23 cellular contexts compared by ENCODE assay signal in the genomic region with DNA sequence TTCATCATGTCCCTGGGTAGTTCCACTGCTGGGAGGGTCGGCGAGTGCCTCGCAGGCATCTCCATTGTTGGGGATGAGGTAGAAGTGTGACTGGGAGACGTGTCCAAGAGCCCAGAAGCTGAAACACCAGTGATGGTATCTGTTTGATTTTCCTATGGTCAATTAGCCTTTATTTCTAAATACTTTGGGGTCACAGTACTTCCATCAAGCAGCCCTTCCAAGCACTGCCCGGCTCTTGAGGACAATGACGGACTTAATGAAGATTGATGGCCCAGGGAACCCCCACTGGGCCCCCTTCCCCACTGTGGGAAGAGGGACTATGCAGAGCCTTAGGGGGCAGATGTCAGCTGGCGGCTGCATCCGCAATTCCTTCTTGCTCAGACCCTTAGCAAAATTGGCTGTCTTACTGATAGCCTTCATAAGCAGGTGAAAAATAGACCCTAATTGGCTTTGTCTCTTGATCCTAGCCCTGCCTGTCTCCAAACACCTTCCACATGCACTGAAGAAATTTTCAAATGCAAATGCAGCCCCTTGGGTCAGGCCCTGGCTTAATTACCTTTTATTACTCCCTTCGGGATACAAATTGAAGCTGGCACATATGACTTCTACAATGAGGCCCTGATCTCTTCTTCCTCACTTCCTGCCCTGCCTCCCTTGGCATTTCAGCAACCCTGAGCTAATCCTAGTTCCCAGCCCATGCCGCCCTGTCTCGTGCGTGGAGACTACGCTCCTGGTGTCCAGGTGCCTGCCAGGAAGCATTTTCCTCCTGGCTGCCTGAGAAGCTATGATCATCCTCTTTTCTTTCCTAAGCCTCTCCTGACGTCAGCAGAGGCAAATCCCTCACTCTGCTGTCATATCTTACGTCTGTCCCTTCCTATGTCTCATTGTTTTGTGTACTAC.
A peak's percentile ranks its signal among the peaks of the same experiment; 100 is the strongest.
DNase-seq lines count a peak whose midpoint lies in the region; ATAC-seq lines count a peak whose summit lies in the region.
"Had no signal": no experiment of that assay in that cellular context is flagged by ENCODE, and none has a peak within 500 bp of the region (broad histone marks: within the 10 kb centered on the region; RNA-seq: fewer than 3 reads in every experiment).

No MANE protein-coding gene starts in this region.

- intact Hi-C loops in activated T-helper 1 cell treated with anti-CD3 and anti-CD28 coated beads, Interleukin-12 subunit alpha, Interleukin-12 subunit beta, Interleukin-2, Interleukin-4 antibody, amounts not matched to agents 30 ng/mL and 10 ng/mL and 1 ng/mL, durations not matched to agents 14 hours and 24 hours and 36 hours (cut with micrococcal nuclease) = loop anchor here (5.0 kb wide), 1 partner anchor 128 kb away; no protein-coding TSS in a partner anchor

- no peak for ATAC-seq in HG02870 (IDR thresholded peaks at IDR 0.05; ENCODE audit: unreplicated experiment)
- ATAC-seq: naive thymus-derived CD4-positive, alpha-beta T cell had no signal

- peak overlapping the region; percentile 27 for H2AFZ ChIP-seq in neuron (ENCODE audit: low read depth, low read length)
- H2AFZ ChIP-seq: GM23248 had no signal

- no peaks in the 10 kb centered on the region for H3K4me1 Mint-ChIP-seq in activated T-helper 1 cell treated with anti-CD3 and anti-CD28 coated beads, Interleukin-12 subunit alpha, Interleukin-12 subunit beta, Interleukin-2, Interleukin-4 antibody, amounts not matched to agents 30 ng/mL and 10 ng/mL and 1 ng/mL, durations not matched to agents 14 hours and 24 hours and 36 hours (ENCODE audit: low read depth)

- peak; percentile 79 for DNase-seq in G401 (ENCODE audit: low spot score)
- peak; percentile 18 to 68 for DNase-seq in NCI-H524 (lab: John Stamatoyannopoulos, UW)
- DNase-seq in ecto neural progenitor cell (ENCODE audit: low spot score) = peak; percentile 50
- DNase-seq in EL = no peak
- DNase-seq in activated T-helper 1 cell treated with anti-CD3 and anti-CD28 coated beads, Interleukin-12 subunit alpha, Interleukin-12 subunit beta, Interleukin-2, Interleukin-4 antibody, amounts not matched to agents 30 ng/mL and 10 ng/mL and 1 ng/mL, durations not matched to agents 14 hours and 24 hours and 36 hours (ENCODE audit: low spot score) = no peak
- DNase-seq: activated CD4-positive, alpha-beta memory T cell treated with anti-CD3 and anti-CD28 coated beads for 36 hours; activated CD4-positive, CD25-positive, alpha-beta regulatory T cell treated with anti-CD3 and anti-CD28 coated beads, Interleukin-2, amount 50 U/mL, for 72 hours; activated naive CD8-positive, alpha-beta T cell treated with anti-CD3 and anti-CD28 coated beads for 36 hours; Caco-2; dermis blood vessel endothelial cell; GM23248; naive thymus-derived CD4-positive, alpha-beta T cell; NCI-H1092 treated with DMSO at 0.1 percent for 48 hours; NCI-H2029 treated with DMSO at 0.1 percent for 48 hours; NCI-H226; NCI-H748 treated with DMSO at 0.1 percent for 48 hours; ovary; stimulated activated CD4-positive, alpha-beta T cell treated with anti-CD3 and anti-CD28 coated beads, Interleukin-2, amount 100 ng/mL, for 24 hours; T-helper 1 cell had no signal

- no peak overlapping the region for H3K4me3 ChIP-seq in neuron (ENCODE audit: low read length)
- H3K4me3 ChIP-seq: ascending aorta, GM23248, ovary had no signal

- in situ Hi-C loops in G401 (cut with HindIII; ENCODE audit: low sequenced_read_pairs) = no loop called here

- no peaks in the 10 kb centered on the region for H3K27me3 ChIP-seq in neuron (ENCODE audit: insufficient read depth, low read length)
- H3K27me3 ChIP-seq: ascending aorta, ovary had no signal

- no peak overlapping the region for H3K4me3 Mint-ChIP-seq in activated T-helper 1 cell treated with anti-CD3 and anti-CD28 coated beads, Interleukin-12 subunit alpha, Interleukin-12 subunit beta, Interleukin-2, Interleukin-4 antibody, amounts not matched to agents 30 ng/mL and 10 ng/mL and 1 ng/mL, durations not matched to agents 14 hours and 24 hours and 36 hours
- H3K4me3 Mint-ChIP-seq: activated CD4-positive, alpha-beta memory T cell treated with anti-CD3 and anti-CD28 coated beads for 36 hours; activated naive CD8-positive, alpha-beta T cell treated with anti-CD3 and anti-CD28 coated beads for 36 hours; naive thymus-derived CD4-positive, alpha-beta T cell; type B pancreatic cell had no signal

- H3K27ac Mint-ChIP-seq in activated T-helper 1 cell treated with anti-CD3 and anti-CD28 coated beads, Interleukin-12 subunit alpha, Interleukin-12 subunit beta, Interleukin-2, Interleukin-4 antibody, amounts not matched to agents 30 ng/mL and 10 ng/mL and 1 ng/mL, durations not matched to agents 14 hours and 24 hours and 36 hours = no peak overlapping the region
- H3K27ac Mint-ChIP-seq: activated CD4-positive, alpha-beta memory T cell treated with anti-CD3 and anti-CD28 coated beads for 36 hours; activated naive CD8-positive, alpha-beta T cell treated with anti-CD3 and anti-CD28 coated beads for 36 hours; naive thymus-derived CD4-positive, alpha-beta T cell; type B pancreatic cell had no signal

- no peaks in the 10 kb centered on the region for H3K9me3 ChIP-seq in neuron (ENCODE audit: low read length)
- H3K9me3 ChIP-seq: ascending aorta, Caco-2, ovary had no signal

- H3K36me3 ChIP-seq in neuron (ENCODE audit: insufficient read depth, low read length) = no peaks in the 10 kb centered on the region
- H3K36me3 ChIP-seq: ascending aorta, ovary had no signal

- H3K4me1 ChIP-seq in neuron (ENCODE audit: insufficient read depth, low read length) = peaks cover 13% of the 10 kb centered on the region
- H3K4me1 ChIP-seq: ascending aorta, Caco-2 had no signal

- no peaks in the 10 kb centered on the region for H3K9me3 Mint-ChIP-seq in activated T-helper 1 cell treated with anti-CD3 and anti-CD28 coated beads, Interleukin-12 subunit alpha, Interleukin-12 subunit beta, Interleukin-2, Interleukin-4 antibody, amounts not matched to agents 30 ng/mL and 10 ng/mL and 1 ng/mL, durations not matched to agents 14 hours and 24 hours and 36 hours
- H3K9me3 Mint-ChIP-seq: activated CD4-positive, alpha-beta memory T cell treated with anti-CD3 and anti-CD28 coated beads for 36 hours; activated naive CD8-positive, alpha-beta T cell treated with anti-CD3 and anti-CD28 coated beads for 36 hours; type B pancreatic cell had no signal

- H3K36me3 Mint-ChIP-seq in activated T-helper 1 cell treated with anti-CD3 and anti-CD28 coated beads, Interleukin-12 subunit alpha, Interleukin-12 subunit beta, Interleukin-2, Interleukin-4 antibody, amounts not matched to agents 30 ng/mL and 10 ng/mL and 1 ng/mL, durations not matched to agents 14 hours and 24 hours and 36 hours (ENCODE audit: low read depth) = no peaks in the 10 kb centered on the region
- H3K36me3 Mint-ChIP-seq: activated CD4-positive, alpha-beta memory T cell treated with anti-CD3 and anti-CD28 coated beads for 36 hours; activated naive CD8-positive, alpha-beta T cell treated with anti-CD3 and anti-CD28 coated beads for 36 hours; naive thymus-derived CD4-positive, alpha-beta T cell; type B pancreatic cell had no signal

- H3K27me3 Mint-ChIP-seq in activated T-helper 1 cell treated with anti-CD3 and anti-CD28 coated beads, Interleukin-12 subunit alpha, Interleukin-12 subunit beta, Interleukin-2, Interleukin-4 antibody, amounts not matched to agents 30 ng/mL and 10 ng/mL and 1 ng/mL, durations not matched to agents 14 hours and 24 hours and 36 hours (ENCODE audit: insufficient read depth) = no peaks in the 10 kb centered on the region
- H3K27me3 Mint-ChIP-seq: activated CD4-positive, alpha-beta memory T cell treated with anti-CD3 and anti-CD28 coated beads for 36 hours; activated naive CD8-positive, alpha-beta T cell treated with anti-CD3 and anti-CD28 coated beads for 36 hours had no signal

Comparison
In these comparisons a context has a peak if more than half of its experiments do, and no peak if none do; other contexts are left out.
1. DNase-seq: peak in G401 (single experiment), NCI-H524 (2 of 2) and ecto neural progenitor cell (single experiment); none in EL (single experiment) and activated T-helper 1 cell treated with anti-CD3 and anti-CD28 coated beads, Interleukin-12 subunit alpha, Interleukin-12 subunit beta, Interleukin-2, Interleukin-4 antibody, amounts not matched to agents 30 ng/mL and 10 ng/mL and 1 ng/mL, durations not matched to agents 14 hours and 24 hours and 36 hours (single experiment).